12 cellular contexts compared by ENCODE assay signal in genomic region chr7:50781894-50782293, GRCh38. TPM values are rescaled to one million over a fixed set of nuclear protein-coding genes. Genes with fewer than 3 reads are reported as not detected.
DNase-seq lines count a peak whose midpoint lies in the region; ATAC-seq and TF ChIP-seq lines count a peak whose summit lies in the region.
"Had no signal": no experiment of that assay in that cellular context is flagged by ENCODE, and none has a peak within 500 bp of the region (broad histone marks: within the 10 kb centered on the region; RNA-seq: fewer than 3 reads in every experiment).

No MANE protein-coding gene starts in this region.

- H3K4me3 Mint-ChIP-seq in MCF 10A (ENCODE audit: unreplicated experiment), result no peak overlapping the region

- BruUV-seq in MCF 10A (replicated peaks; lab: Mats Ljungman, UMichigan), result no TSS peak

- H3K27me3 ChIP-seq in breast epithelium (no peaks in the 10 kb centered on the region), body of pancreas (no peaks in the 10 kb centered on the region), lower lobe of right lung (ENCODE audit: low read depth) (no peaks in the 10 kb centered on the region), thymus (ENCODE audit: control insufficient read depth, insufficient read depth) (no peaks in the 10 kb centered on the region)

- no peaks in the 10 kb centered on the region for H3K27me3 Mint-ChIP-seq in MCF 10A (ENCODE audit: insufficient read depth, unreplicated experiment)

- TF ChIP-seq POLR2A in breast epithelium (IDR thresholded peaks at IDR 0.05), result no peak
- TF ChIP-seq POLR2A in body of pancreas (IDR thresholded peaks at IDR 0.05), result no peak

- H3K4me1 Mint-ChIP-seq in MCF 10A (ENCODE audit: insufficient read depth, unreplicated experiment), result peaks cover 9% of the 10 kb centered on the region

- 33 to 53% methylated on average over 29 of the region's 29 CpGs for WGBS in body of pancreas, 2 donors
- 52% methylated on average over 29 of the region's 29 CpGs for WGBS in thymus

- CTCF ChIA-PET in MCF 10A (lab: Yijun Ruan, JAX), result interaction anchor here (0.6 to 2.2 kb wide), 4 partner anchors 18 to 379 kb away, joined by 3 to 8 read pairs (median 5); no protein-coding TSS in a partner anchor

- intact Hi-C loops in breast epithelium (cut with DNase I; ENCODE audit: low total_unique reads), result no loop called here
- intact Hi-C loops in MCF 10A (cut with micrococcal nuclease), result loop anchor here (2.0 kb wide), 1 partner anchor 285 kb away; no protein-coding TSS in a partner anchor
- intact Hi-C loops in body of pancreas (cut with DNase I), result loop anchor here (10.0 kb wide), 1 partner anchor 363 kb away; no protein-coding TSS in a partner anchor
- intact Hi-C loops in lower lobe of right lung (cut with DNase I), result no loop called here

- H3K4me1 ChIP-seq in breast epithelium (peaks cover 0 to 8% of the 10 kb centered on the region in 2 donors), body of pancreas (peaks cover 84% of the 10 kb centered on the region), lower lobe of right lung (no peaks in the 10 kb centered on the region), thymus (ENCODE audit: control insufficient read depth, insufficient read depth, low read length) (no peaks in the 10 kb centered on the region)

- no peaks in the 10 kb centered on the region for H3K36me3 ChIP-seq in breast epithelium
- H3K36me3 ChIP-seq in body of pancreas (replicated peaks in 1 of 2; ENCODE audit: insufficient read depth in 1 of 2, low read depth in 2 of 2), result no peaks in the 10 kb centered on the region
- H3K36me3 ChIP-seq in lower lobe of right lung, result no peaks in the 10 kb centered on the region
- no peaks in the 10 kb centered on the region for H3K36me3 ChIP-seq in thymus (ENCODE audit: control insufficient read depth, insufficient read depth)

- H3K27ac Mint-ChIP-seq in MCF 10A (ENCODE audit: low read depth, unreplicated experiment), result no peak overlapping the region
- H3K27ac Mint-ChIP-seq: effector memory CD8-positive, alpha-beta T cell had no signal

- peaks cover 6% of the 10 kb centered on the region for H3K36me3 Mint-ChIP-seq in MCF 10A (ENCODE audit: insufficient read depth, unreplicated experiment)

- no peaks in the 10 kb centered on the region for H3K9me3 ChIP-seq in breast epithelium
- no peaks in the 10 kb centered on the region for H3K9me3 ChIP-seq in body of pancreas
- no peaks in the 10 kb centered on the region for H3K9me3 ChIP-seq in lower lobe of right lung
- H3K9me3 ChIP-seq in thymus (ENCODE audit: control insufficient read depth), result no peaks in the 10 kb centered on the region
- H3K9me3 ChIP-seq: mucosa of descending colon had no signal

- POLR2A ChIA-PET in MCF 10A (lab: Yijun Ruan, JAX), result no interaction called here

- peaks cover 12% of the 10 kb centered on the region for H3K9me3 Mint-ChIP-seq in MCF 10A (ENCODE audit: unreplicated experiment)

- TF ChIP-seq CTCF in breast epithelium (IDR thresholded peaks at IDR 0.05) (no peak), MCF 10A (IDR thresholded peaks at IDR 0.05; ENCODE audit: unreplicated experiment) (no peak), body of pancreas (IDR thresholded peaks at IDR 0.05) (no peak), lower lobe of right lung (IDR thresholded peaks at IDR 0.05) (no peak)

- H3K4me3 ChIP-seq in breast epithelium (peak overlapping the region; percentile 40 to 72 (median 58)), body of pancreas (no peak overlapping the region), lower lobe of right lung (peak overlapping the region; percentile 32), thymus (ENCODE audit: low read length) (peak overlapping the region; percentile 36)
- H3K4me3 ChIP-seq: mucosa of descending colon had no signal

- DNase-seq in breast epithelium (ENCODE audit: low spot score in 2 of 2), result no peak
- DNase-seq in MCF 10A (ENCODE audit: unreplicated experiment), result no peak
- DNase-seq in body of pancreas, result peak in 1 of 4 donors; percentile 35
- DNase-seq in lower lobe of right lung, result no peak
- DNase-seq: effector memory CD8-positive, alpha-beta T cell; mucosa of descending colon; NCI-H524 treated with DMSO at 0.1 percent for 48 hours had no signal

- ATAC-seq in body of pancreas, result peak; percentile 7
- ATAC-seq in lower lobe of right lung, result no peak
- no peak for ATAC-seq in HG03520 (IDR thresholded peaks at IDR 0.05; ENCODE audit: unreplicated experiment)
- no peak for ATAC-seq in GM18907 (IDR thresholded peaks at IDR 0.05; ENCODE audit: unreplicated experiment)
- ATAC-seq in HG02759 (IDR thresholded peaks at IDR 0.05; ENCODE audit: unreplicated experiment), result no peak
- ATAC-seq: HCT116 had no signal

- H3K27ac ChIP-seq in breast epithelium, result peak overlapping the region in 1 of 2 donors; percentile 54
- peak overlapping the region; percentile 17 to 69 (median 56) for H3K27ac ChIP-seq in body of pancreas
- H3K27ac ChIP-seq in lower lobe of right lung, result no peak overlapping the region
- H3K27ac ChIP-seq in thymus (ENCODE audit: low read depth), result no peak overlapping the region

RNA-seq across cellular contexts. Expression of gene GRB10, which starts 0.8 kb away (rescaled TPM):
- total RNA-seq in breast epithelium (10 to 100 TPM; 56.8 to 71.1 (median 61.2) TPM), MCF 10A (2022) (68.2 and 71.3 TPM in 2 replicates), body of pancreas (100 to 1,000 TPM; 130 to 229 TPM), lower lobe of right lung (36.5 TPM)
- polyA plus RNA-seq in thymus, result 7.8 TPM

Comparison
In these comparisons a context has a peak if more than half of its experiments do, and no peak if none do; other contexts are left out.
1. intact Hi-C loops: an anchor here in MCF 10A (2.0 kb wide) and body of pancreas (10.0 kb wide); none called in breast epithelium and lower lobe of right lung.
2. H3K27ac ChIP-seq: peak in body of pancreas (4 of 4); none in lower lobe of right lung (single experiment) and thymus (single experiment).
3. H3K4me3 ChIP-seq: peak in breast epithelium (3 of 3), lower lobe of right lung (single experiment) and thymus (single experiment); none in body of pancreas (0 of 2).